ENCODE assay signal across 11 cellular contexts in the genomic region with DNA sequence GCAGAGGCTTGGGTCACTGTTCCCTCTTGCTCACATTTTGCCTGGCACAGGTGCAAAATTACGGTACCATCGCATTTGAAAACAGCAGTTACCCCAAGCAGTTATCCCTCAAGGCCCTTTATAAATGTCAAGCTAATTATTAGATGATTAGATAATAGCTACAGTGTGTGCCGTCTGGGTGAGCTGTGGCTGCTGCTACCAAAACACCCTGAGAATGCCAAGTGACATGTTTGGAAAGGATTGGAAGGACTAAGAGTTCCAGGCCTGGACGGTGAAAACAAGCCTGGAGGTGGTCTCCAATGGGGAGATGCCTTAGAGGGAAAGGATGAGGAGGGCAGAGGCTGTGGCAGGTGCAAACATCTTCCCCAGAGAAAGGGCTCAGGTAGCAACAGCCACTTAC.
"Had no signal": no experiment of that assay in that cellular context is flagged by ENCODE, and none has a peak within 500 bp of the region (broad histone marks: within the 10 kb centered on the region; RNA-seq: fewer than 3 reads in every experiment).

No MANE protein-coding gene starts in this region.

- H3K27ac Mint-ChIP-seq: activated B cell treated with CpG ODN at 0.5 μM for 24 hours; activated CD4-positive, alpha-beta T cell treated with anti-CD3 and anti-CD28 coated beads, Interleukin-2, amount 10 ng/mL, durations not matched to agents 7 days and 5 days; activated naive CD8-positive, alpha-beta T cell treated with anti-CD3 and anti-CD28 coated beads, Interleukin-2, amount 10 ng/mL, durations not matched to agents 7 days and 5 days; neural progenitor cell; stimulated activated effector memory CD8-positive, alpha-beta T cell treated with anti-CD3 and anti-CD28 coated beads, Interleukin-12 subunit alpha, Interleukin-12 subunit beta, amount 100 ng/mL, for 72 hours; T-helper 1 cell treated with Interleukin-12 subunit alpha and Interleukin-12 subunit beta and Interleukin-4 antibody, amounts not matched to agents 30 μg/mL and 1 μg/mL, for 36 hours had no signal

- H3K4me1 Mint-ChIP-seq: activated CD4-positive, alpha-beta T cell treated with anti-CD3 and anti-CD28 coated beads, Interleukin-2, amount 10 ng/mL, durations not matched to agents 7 days and 5 days; activated naive CD8-positive, alpha-beta T cell treated with anti-CD3 and anti-CD28 coated beads, Interleukin-2, amount 10 ng/mL, durations not matched to agents 7 days and 5 days; neural progenitor cell; stimulated activated effector memory CD8-positive, alpha-beta T cell treated with anti-CD3 and anti-CD28 coated beads, Interleukin-12 subunit alpha, Interleukin-12 subunit beta, amount 100 ng/mL, for 72 hours had no signal

- H3K27me3 Mint-ChIP-seq: activated B cell treated with CpG ODN at 0.5 μM for 24 hours; activated CD4-positive, alpha-beta T cell treated with anti-CD3 and anti-CD28 coated beads, Interleukin-2, amount 10 ng/mL, durations not matched to agents 7 days and 5 days had no signal

- ATAC-seq: esophagus mucosa; right cardiac atrium; stimulated activated effector memory CD8-positive, alpha-beta T cell treated with anti-CD3 and anti-CD28 coated beads, Interleukin-12 subunit alpha, Interleukin-12 subunit beta, amount 100 ng/mL, for 72 hours had no signal

- H3K4me3 Mint-ChIP-seq: activated B cell treated with CpG ODN at 0.5 μM for 24 hours; activated CD4-positive, alpha-beta T cell treated with anti-CD3 and anti-CD28 coated beads, Interleukin-2, amount 10 ng/mL, durations not matched to agents 7 days and 5 days; activated naive CD8-positive, alpha-beta T cell treated with anti-CD3 and anti-CD28 coated beads, Interleukin-2, amount 10 ng/mL, durations not matched to agents 7 days and 5 days; neural progenitor cell; stimulated activated effector memory CD8-positive, alpha-beta T cell treated with anti-CD3 and anti-CD28 coated beads, Interleukin-12 subunit alpha, Interleukin-12 subunit beta, amount 100 ng/mL, for 72 hours; T-helper 1 cell treated with Interleukin-12 subunit alpha and Interleukin-12 subunit beta and Interleukin-4 antibody, amounts not matched to agents 30 μg/mL and 1 μg/mL, for 36 hours had no signal

- H3K9me3 Mint-ChIP-seq: activated B cell treated with CpG ODN at 0.5 μM for 24 hours; activated CD4-positive, alpha-beta T cell treated with anti-CD3 and anti-CD28 coated beads, Interleukin-2, amount 10 ng/mL, durations not matched to agents 7 days and 5 days; activated naive CD8-positive, alpha-beta T cell treated with anti-CD3 and anti-CD28 coated beads, Interleukin-2, amount 10 ng/mL, durations not matched to agents 7 days and 5 days; neural progenitor cell; stimulated activated effector memory CD8-positive, alpha-beta T cell treated with anti-CD3 and anti-CD28 coated beads, Interleukin-12 subunit alpha, Interleukin-12 subunit beta, amount 100 ng/mL, for 72 hours; T-helper 1 cell treated with Interleukin-12 subunit alpha and Interleukin-12 subunit beta and Interleukin-4 antibody, amounts not matched to agents 30 μg/mL and 1 μg/mL, for 36 hours had no signal

- H3K36me3 Mint-ChIP-seq: activated naive CD8-positive, alpha-beta T cell treated with anti-CD3 and anti-CD28 coated beads, Interleukin-2, amount 10 ng/mL, durations not matched to agents 7 days and 5 days; neural progenitor cell; stimulated activated effector memory CD8-positive, alpha-beta T cell treated with anti-CD3 and anti-CD28 coated beads, Interleukin-12 subunit alpha, Interleukin-12 subunit beta, amount 100 ng/mL, for 72 hours had no signal

- DNase-seq: activated B cell treated with CpG ODN at 0.5 μM for 24 hours; activated CD4-positive, alpha-beta T cell treated with anti-CD3 and anti-CD28 coated beads, Interleukin-2, amount 10 ng/mL, durations not matched to agents 7 days and 5 days; activated naive CD8-positive, alpha-beta T cell treated with anti-CD3 and anti-CD28 coated beads, Interleukin-2, amount 10 ng/mL, durations not matched to agents 7 days and 5 days; anterior cingulate cortex; dorsolateral prefrontal cortex; left colon; right cardiac atrium had no signal
